In the genomic region with DNA sequence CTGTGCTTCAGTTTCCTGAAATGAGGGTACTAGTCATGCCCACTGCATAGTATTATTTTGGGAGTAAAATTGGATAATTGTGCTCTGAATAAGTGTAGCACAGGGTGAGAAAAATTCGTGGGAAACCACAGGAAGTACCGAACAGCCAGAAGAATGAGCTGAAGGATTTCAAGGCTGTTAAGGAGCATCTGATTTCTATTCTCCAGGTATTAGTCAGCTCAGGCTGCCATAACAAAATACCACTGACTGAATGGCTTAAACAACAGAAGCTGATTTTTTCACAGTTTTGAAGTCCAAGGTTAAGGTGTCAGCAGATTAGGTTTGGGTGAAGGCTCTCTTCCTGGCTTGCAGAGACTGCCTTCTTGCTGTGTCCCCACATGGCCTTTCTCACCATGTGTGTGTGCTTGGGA, we compare ENCODE assay signal across 15 cellular contexts. TPM values are rescaled to one million over a fixed set of nuclear protein-coding genes. Genes with fewer than 3 reads are reported as not detected.
DNase-seq lines count a peak whose midpoint lies in the region; ATAC-seq, FAIRE-seq and TF ChIP-seq lines count a peak whose summit lies in the region.
"Had no signal": no experiment of that assay in that cellular context is flagged by ENCODE, and none has a peak within 500 bp of the region (broad histone marks: within the 10 kb centered on the region; RNA-seq: fewer than 3 reads in every experiment).

No MANE protein-coding gene starts in this region.

- H3K79me2 ChIP-seq in H1 (ENCODE audit: control insufficient read depth in 1 of 2, insufficient read depth in 2 of 2, low read length in 2 of 2) (peaks cover 31 to 100% of the 10 kb centered on the region in 2 experiments), osteoblast (ENCODE audit: insufficient read depth, low read length) (peaks cover 78% of the 10 kb centered on the region)

- ATAC-seq in GM19023 (IDR thresholded peaks at IDR 0.05; ENCODE audit: unreplicated experiment) = no peak
- ATAC-seq in HG03521 (IDR thresholded peaks at IDR 0.05; ENCODE audit: unreplicated experiment) = no peak
- no peak for ATAC-seq in stimulated activated naive B cell treated with anti-CD40 and anti-IgM and Interleukin-4, amounts not matched to agents 10 μg/mL and 1 μg/mL and 100 μg/mL, for 72 hours (replicated peaks)

- peaks cover 6 to 9% of the 10 kb centered on the region in 2 donors for H3K27me3 Mint-ChIP-seq in stimulated activated naive B cell treated with anti-CD40 and anti-IgM and Interleukin-4, amounts not matched to agents 10 μg/mL and 1 μg/mL and 100 μg/mL, for 72 hours
- H3K27me3 Mint-ChIP-seq: dendritic cell treated with granulocyte-macrophage colony-stimulating factor and Interleukin-4, amounts not matched to agents 40 ng/mL and 50 ng/mL, for 4 days had no signal

- H2BK12ac ChIP-seq in H1 (ENCODE audit: low read depth, low read length) = no peak overlapping the region

- H2BK5ac ChIP-seq in H1 (ENCODE audit: low read depth, low read length) = no peak overlapping the region

- H3K4me3 Mint-ChIP-seq in stimulated activated naive B cell treated with anti-CD40 and anti-IgM and Interleukin-4, amounts not matched to agents 10 μg/mL and 1 μg/mL and 100 μg/mL, for 72 hours = no peak overlapping the region
- H3K4me3 Mint-ChIP-seq: activated naive CD8-positive, alpha-beta T cell treated with anti-CD3 and anti-CD28 coated beads for 36 hours; dendritic cell treated with granulocyte-macrophage colony-stimulating factor and Interleukin-4, amounts not matched to agents 40 ng/mL and 50 ng/mL, for 4 days; mesothelial cell of epicardium had no signal

- H3K9ac ChIP-seq in H1 (replicated peaks in 1 of 4; ENCODE audit: extremely low read depth in 1 of 4, low read depth in 3 of 4, low read length in 3 of 4) = no peak overlapping the region

- H4K20me1 ChIP-seq in H1 (replicated peaks in 1 of 2; ENCODE audit: control insufficient read depth in 1 of 2, insufficient read depth in 2 of 2, low read length in 2 of 2) (peaks cover 13 to 21% of the 10 kb centered on the region in 2 experiments), osteoblast (ENCODE audit: insufficient read depth, low read length) (peaks cover 47% of the 10 kb centered on the region)

- no peaks in the 10 kb centered on the region for H3K23me2 ChIP-seq in H1 (ENCODE audit: low read depth, low read length)

- H3K36me3 ChIP-seq in H1 (ENCODE audit: control insufficient read depth in 2 of 4, insufficient read depth in 4 of 4, low read length in 3 of 4) = no peaks in the 10 kb centered on the region
- H3K36me3 ChIP-seq in osteoblast (ENCODE audit: insufficient read depth, low read length) = no peaks in the 10 kb centered on the region
- H3K36me3 ChIP-seq: ovary had no signal

- whole genome bisulfite sequencing in H1 (ENCODE audit: extremely low coverage in 1 of 2, insufficient coverage in 1 of 2, insufficient read length in 1 of 2, insufficient replicate concordance in 2 of 2, low coverage in 1 of 2, low lambda C conversion rate in 2 of 2, missing lambda C conversion rate in 1 of 2), 2 experiments = 77% methylated on average over 2 of the region's 2 CpGs; no CpG with 5 or more reads in 1 of the 2 experiments

- no peak overlapping the region for H3K27ac ChIP-seq in H1 (ENCODE audit: low read depth, low read length)
- H3K27ac ChIP-seq in osteoblast (ENCODE audit: low read depth, low read length) = peak overlapping the region; percentile 72
- H3K27ac ChIP-seq: HL-60, ovary had no signal

- no peak overlapping the region for H3K18ac ChIP-seq in H1 (ENCODE audit: extremely low read depth, low read length)

- no peak for TF ChIP-seq POLR2A in H1 (IDR thresholded peaks at IDR 0.05; ENCODE audit: control extremely low read depth in 1 of 2, low read depth in 2 of 2, low read length in 2 of 2)

- H2BK20ac ChIP-seq in H1 (ENCODE audit: low read length) = no peak overlapping the region

- CTCF ChIA-PET in H1 (lab: Charles Lee; ENCODE audit: partially characterized antibody) = interaction anchor here (1.0 to 1.8 kb wide), 2 partner anchors 16 to 22 kb away, joined by 3 to 4 read pairs; no protein-coding TSS in a partner anchor

- no peak overlapping the region for H3K4me2 ChIP-seq in H1 (ENCODE audit: insufficient read depth in 1 of 2, low read depth in 2 of 2, low read length in 2 of 2)
- H3K4me2 ChIP-seq in osteoblast (ENCODE audit: insufficient read depth, low read length) = peak overlapping the region; percentile 37

- no peak overlapping the region for H4K91ac ChIP-seq in H1 (replicated peaks; ENCODE audit: insufficient read length, low read length)

- no peak overlapping the region for H2AFZ ChIP-seq in H1 (ENCODE audit: low read length)
- H2AFZ ChIP-seq in osteoblast (ENCODE audit: low read length) = no peak overlapping the region

- no peak overlapping the region for H4K5ac ChIP-seq in H1 (ENCODE audit: insufficient read length, low read depth, low read length)

- no peak overlapping the region for H2BK15ac ChIP-seq in H1 (ENCODE audit: low read length)

- H2BK120ac ChIP-seq in H1 (replicated peaks; ENCODE audit: low read depth, low read length) = no peak overlapping the region

- no peaks in the 10 kb centered on the region; the same call in 1 of the 2 replicates for H3K79me1 ChIP-seq in H1 (ENCODE audit: low read depth, low read length)

- DNase-seq in GM04504 (ENCODE audit: low read depth) = peak; percentile 72
- peak; percentile 27 for DNase-seq in RCC 7860 (ENCODE audit: low spot score)
- no peak for DNase-seq in H1 (ENCODE audit: low read depth in 1 of 2, low spot score in 2 of 2)
- peak; percentile 14 for DNase-seq in osteoblast (ENCODE audit: insufficient read length, low spot score, missing footprints)
- no peak for DNase-seq in stimulated activated naive B cell treated with anti-CD40 and anti-IgM and Interleukin-4, amounts not matched to agents 10 μg/mL and 1 μg/mL and 100 μg/mL, for 72 hours
- DNase-seq: activated CD4-positive, CD25-positive, alpha-beta regulatory T cell; activated CD8-positive, alpha-beta memory T cell treated with anti-CD3 and anti-CD28 coated beads, Interleukin-2, amount 50 U/mL, for 4 hours; activated naive CD8-positive, alpha-beta T cell treated with anti-CD3 and anti-CD28 coated beads for 36 hours; ovary; SW 1271 had no signal

- TF ChIP-seq CTCF in H1 (IDR thresholded peaks at IDR 0.05; ENCODE audit: control extremely low read depth in 1 of 3, insufficient read depth in 1 of 3, low read depth in 1 of 3, low read length in 3 of 3) = no peak
- TF ChIP-seq CTCF in osteoblast (IDR thresholded peaks at IDR 0.05; ENCODE audit: extremely low read depth, low read depth, low read length) = no peak

- H3K9me3 ChIP-seq in H1 (ENCODE audit: insufficient read depth in 2 of 2, low read depth in 1 of 2, low read length in 1 of 2) = no peaks in the 10 kb centered on the region
- H3K9me3 ChIP-seq in osteoblast (ENCODE audit: low read depth, low read length) = no peaks in the 10 kb centered on the region
- H3K9me3 ChIP-seq: ovary had no signal

- no peaks in the 10 kb centered on the region for H3K9me3 Mint-ChIP-seq in stimulated activated naive B cell treated with anti-CD40 and anti-IgM and Interleukin-4, amounts not matched to agents 10 μg/mL and 1 μg/mL and 100 μg/mL, for 72 hours
- H3K9me3 Mint-ChIP-seq: activated naive CD8-positive, alpha-beta T cell treated with anti-CD3 and anti-CD28 coated beads for 36 hours; dendritic cell treated with granulocyte-macrophage colony-stimulating factor and Interleukin-4, amounts not matched to agents 40 ng/mL and 50 ng/mL, for 4 days had no signal

- FAIRE-seq in RCC 7860 (lab: Jason Lieb, UNC) (no peak), H1 (lab: Jason Lieb, UNC) (peak; percentile 28)

- no peak overlapping the region for H3K27ac Mint-ChIP-seq in stimulated activated naive B cell treated with anti-CD40 and anti-IgM and Interleukin-4, amounts not matched to agents 10 μg/mL and 1 μg/mL and 100 μg/mL, for 72 hours
- H3K27ac Mint-ChIP-seq: activated naive CD8-positive, alpha-beta T cell treated with anti-CD3 and anti-CD28 coated beads for 36 hours; dendritic cell treated with granulocyte-macrophage colony-stimulating factor and Interleukin-4, amounts not matched to agents 40 ng/mL and 50 ng/mL, for 4 days; mesothelial cell of epicardium had no signal

- no peak overlapping the region for H4K8ac ChIP-seq in H1 (ENCODE audit: extremely low read depth, insufficient read depth, low read length)

- POLR2A ChIA-PET in H1 (lab: Charles Lee; ENCODE audit: partially characterized antibody) = interaction anchor here (3.0 kb wide), 1 partner anchor 43 kb away, joined by 11 read pairs; the partner anchor contains the start of gene WWC2

- H3K4ac ChIP-seq in H1 (replicated peaks; ENCODE audit: insufficient read length, low read depth, low read length) = no peak overlapping the region

- no peaks in the 10 kb centered on the region for H3K36me3 Mint-ChIP-seq in stimulated activated naive B cell treated with anti-CD40 and anti-IgM and Interleukin-4, amounts not matched to agents 10 μg/mL and 1 μg/mL and 100 μg/mL, for 72 hours
- H3K36me3 Mint-ChIP-seq: activated naive CD8-positive, alpha-beta T cell treated with anti-CD3 and anti-CD28 coated beads for 36 hours had no signal

- no peak overlapping the region for H3K4me3 ChIP-seq in H1 (ENCODE audit: extremely low read depth in 1 of 4, insufficient read depth in 2 of 4, low read depth in 3 of 4, low read length in 4 of 4)
- H3K4me3 ChIP-seq in osteoblast (ENCODE audit: insufficient read depth, low read length) = no peak overlapping the region
- H3K4me3 ChIP-seq: ovary had no signal

- no peak for TF ChIP-seq RAD21 in H1 (IDR thresholded peaks at IDR 0.05 in 1 of 2, conservative IDR thresholded peaks at IDR 0.05 in 1 of 2; ENCODE audit: low read depth in 2 of 2, low read length in 2 of 2)

- H3K27me3 ChIP-seq in H1 (replicated peaks in 1 of 4; ENCODE audit: control insufficient read depth in 3 of 4, extremely low read depth in 1 of 4, insufficient read depth in 3 of 4, low read length in 3 of 4) = no peaks in the 10 kb centered on the region
- no peaks in the 10 kb centered on the region for H3K27me3 ChIP-seq in osteoblast (ENCODE audit: insufficient read depth, low read length)
- H3K27me3 ChIP-seq: ovary had no signal

- H3K4me1 ChIP-seq in H1 (replicated peaks in 1 of 4; ENCODE audit: control insufficient read depth in 3 of 4, insufficient read depth in 4 of 4, low read length in 3 of 4) (peaks cover 0 to 7% (median 3%) of the 10 kb centered on the region in 4 experiments; a peak in 5 of 7 replicates), osteoblast (ENCODE audit: insufficient read depth, low read length) (peaks cover 39% of the 10 kb centered on the region)

- H2AK5ac ChIP-seq in H1 (ENCODE audit: low read depth, low read length) = no peak overlapping the region

- no peaks in the 10 kb centered on the region for H3K4me1 Mint-ChIP-seq in stimulated activated naive B cell treated with anti-CD40 and anti-IgM and Interleukin-4, amounts not matched to agents 10 μg/mL and 1 μg/mL and 100 μg/mL, for 72 hours

- H3K23ac ChIP-seq in H1 (ENCODE audit: insufficient read length) = no peak overlapping the region

- H3K14ac ChIP-seq in H1 (ENCODE audit: insufficient read length) = no peak overlapping the region

- H3K56ac ChIP-seq in H1 (replicated peaks; ENCODE audit: insufficient read length, low read depth, low read length) = no peak overlapping the region

- TF ChIP-seq EP300 in H1 (IDR thresholded peaks at IDR 0.05; ENCODE audit: borderline replicate concordance in 1 of 2, low read depth in 2 of 2, low read length in 2 of 2) = no peak

RNA-seq across cellular contexts. Expression of gene WWC2, which starts 41.9 kb away (rescaled TPM):
- total RNA-seq in H1 (2021; fragmentation: NEBNext Ultra II Directional; extraction: Animal tissue kit (Norgen Biotek cat#: 25700)) = 135 and 138 TPM in 2 replicates
- polyA plus RNA-seq in H1 (2011; rRNA removed) = 17.6 and 19.7 TPM in 2 replicates
- polyA plus RNA-seq in H1 (2011; cell fraction: cytosol; rRNA removed) = 34.7 TPM
- 91.3 TPM for polyA plus RNA-seq in H1 (2011; cell fraction: nucleus; rRNA removed)
- polyA plus RNA-seq in H1 (2012, experiment 1 of 2) = 42.6 to 53.5 TPM (median 51.2 TPM) in 4 replicates
- 2.1 TPM for polyA plus RNA-seq in H1 (2012, experiment 2 of 2)
- 61.9 TPM for polyA plus RNA-seq in H1 (2013, experiment 1 of 2)
- polyA plus RNA-seq in H1 (2013, experiment 2 of 2) = 56.0 TPM
- polyA minus RNA-seq in H1 (2011; rRNA and poly(A)+ RNA removed) = 69.2 and 84.2 TPM in 2 replicates
- polyA minus RNA-seq in H1 (2011; cell fraction: cytosol; rRNA and poly(A)+ RNA removed) = 47.3 TPM
- 203 TPM for polyA minus RNA-seq in H1 (2011; cell fraction: nucleus; rRNA and poly(A)+ RNA removed)
- total RNA-seq in osteoblast = 33.3 and 35.1 TPM in 2 replicates

Comparison
In these comparisons a context has a peak if more than half of its experiments do, and no peak if none do; other contexts are left out.
1. DNase-seq: peak in GM04504 (single experiment), RCC 7860 (single experiment) and osteoblast (single experiment); none in H1 (0 of 2) and stimulated activated naive B cell treated with anti-CD40 and anti-IgM and Interleukin-4, amounts not matched to agents 10 μg/mL and 1 μg/mL and 100 μg/mL, for 72 hours (single experiment).